15 cellular contexts compared by ENCODE assay signal in genomic region chr5:112957409-112957808, GRCh38.
"Had no signal": no experiment of that assay in that cellular context is flagged by ENCODE, and none has a peak within 500 bp of the region (broad histone marks: within the 10 kb centered on the region; RNA-seq: fewer than 3 reads in every experiment).

No MANE protein-coding gene starts in this region.

- DNase-seq: activated CD4-positive, alpha-beta T cell treated with anti-CD3 and anti-CD28 coated beads, Interleukin-2, amount 50 U/mL, for 1 hour; activated naive CD8-positive, alpha-beta T cell treated with anti-CD3 and anti-CD28 coated beads, Interleukin-2, amount 10 ng/mL, durations not matched to agents 7 days and 5 days; aorta; dermis blood vessel endothelial cell; effector memory CD8-positive, alpha-beta T cell; gastrocnemius medialis; islet precursor cell; left lung; naive thymus-derived CD4-positive, alpha-beta T cell; stimulated activated CD4-positive, alpha-beta T cell treated with anti-CD3 and anti-CD28 coated beads, Interleukin-4, amount 100 ng/mL, for 1 hour; stimulated activated naive B cell treated with anti-CD40 and anti-IgM and Interleukin-4, amounts not matched to agents 10 μg/mL and 1 μg/mL and 100 μg/mL, for 72 hours; SW 1271 had no signal

- H3K9ac ChIP-seq: parathyroid adenoma had no signal

- H3K4me3 ChIP-seq: gastrocnemius medialis, left lung, suprapubic skin had no signal

- H3K9me3 ChIP-seq: gastrocnemius medialis, left lung, suprapubic skin had no signal

- H3K36me3 ChIP-seq: gastrocnemius medialis, left lung, suprapubic skin had no signal

- H3K27me3 ChIP-seq: gastrocnemius medialis, suprapubic skin had no signal

- H3K79me2 ChIP-seq: parathyroid adenoma had no signal

- H3K27ac ChIP-seq: epithelial cell of prostate, parathyroid adenoma, suprapubic skin had no signal

- ATAC-seq: effector memory CD8-positive, alpha-beta T cell; naive thymus-derived CD4-positive, alpha-beta T cell; stimulated activated naive B cell treated with anti-CD40 and anti-IgM and Interleukin-4, amounts not matched to agents 10 μg/mL and 1 μg/mL and 100 μg/mL, for 72 hours had no signal
